In the genomic region with DNA sequence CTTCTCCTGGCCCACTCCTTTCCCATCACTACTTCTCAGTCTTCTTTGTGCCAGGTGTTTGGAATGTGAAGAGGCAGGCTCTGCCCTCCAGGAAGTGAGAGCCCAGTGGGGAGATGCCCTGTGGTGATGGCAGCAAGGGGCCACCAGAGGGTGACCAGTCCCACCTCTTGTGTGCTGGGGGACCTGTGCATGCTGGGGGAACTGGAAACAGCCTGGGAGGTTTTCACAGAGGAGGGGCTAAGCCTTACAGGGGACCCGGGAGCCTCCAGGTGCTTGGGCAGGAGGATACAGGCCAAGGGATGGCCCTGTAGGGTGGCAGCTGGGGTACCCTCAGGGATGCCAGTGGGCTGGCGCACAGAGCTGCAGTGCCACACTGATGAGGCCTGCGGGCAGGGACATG, we compare ENCODE assay signal across 12 cellular contexts.
DNase-seq lines count a peak whose midpoint lies in the region; ATAC-seq and TF ChIP-seq lines count a peak whose summit lies in the region.
"Had no signal": no experiment of that assay in that cellular context is flagged by ENCODE, and none has a peak within 500 bp of the region (broad histone marks: within the 10 kb centered on the region; RNA-seq: fewer than 3 reads in every experiment).

No MANE protein-coding gene starts in this region.

- H3K9me3 ChIP-seq in upper lobe of left lung = no peaks in the 10 kb centered on the region
- H3K9me3 ChIP-seq: body of pancreas, pancreas had no signal

- TF ChIP-seq CTCF in astrocyte of the spinal cord (IDR thresholded peaks at IDR 0.05; ENCODE audit: low read depth, low read length) (peak; percentile 16), upper lobe of left lung (IDR thresholded peaks at IDR 0.05) (peak in 5 of 6 experiments; percentile 17 to 59 (median 26))

- H3K27ac ChIP-seq in upper lobe of left lung = peak overlapping the region in 1 of 4 donors; percentile 4
- H3K27ac ChIP-seq: body of pancreas, pancreas had no signal

- intact Hi-C loops in Right ventricle myocardium inferior (cut with DNase I) (no loop called here), cardiac septum (cut with DNase I) (no loop called here)

- no peak for TF ChIP-seq POLR2A in upper lobe of left lung (IDR thresholded peaks at IDR 0.05)

- in situ Hi-C loops in astrocyte of the spinal cord (cut with HindIII; ENCODE audit: low sequenced_read_pairs) = no loop called here

- peaks cover 0 to 9% (median 9%) of the 10 kb centered on the region in 4 donors for H3K4me1 ChIP-seq in upper lobe of left lung
- H3K4me1 ChIP-seq: body of pancreas, pancreas had no signal

- no peak for TF ChIP-seq EP300 in upper lobe of left lung (IDR thresholded peaks at IDR 0.05)

- peak; percentile 17 for ATAC-seq in Right ventricle myocardium inferior
- ATAC-seq in upper lobe of left lung (ENCODE audit: low FRiP score in 2 of 2) = peak; percentile 35 to 78
- ATAC-seq in HG03025 (IDR thresholded peaks at IDR 0.05; ENCODE audit: low FRiP score, unreplicated experiment) = no peak
- no peak for ATAC-seq in GM21381 (IDR thresholded peaks at IDR 0.05; ENCODE audit: unreplicated experiment)
- ATAC-seq: body of pancreas, GM12878, pancreas had no signal

- H3K4me3 ChIP-seq in astrocyte of the spinal cord (ENCODE audit: low read depth, low read length) (no peak overlapping the region), upper lobe of left lung (no peak overlapping the region)
- H3K4me3 ChIP-seq: body of pancreas, GM12878, pancreas had no signal

- whole genome bisulfite sequencing in upper lobe of left lung, 2 donors = 81 to 100% methylated on average over 2 to 3 of the region's 3 CpGs

- no peaks in the 10 kb centered on the region for H3K27me3 ChIP-seq in upper lobe of left lung
- H3K27me3 ChIP-seq: body of pancreas, pancreas had no signal

- no peak for DNase-seq in Right ventricle myocardium inferior (ENCODE audit: missing footprints)
- DNase-seq in cardiac septum (ENCODE audit: low spot score) = no peak
- no peak for DNase-seq in astrocyte of the spinal cord (ENCODE audit: low read depth, low spot score)
- peak; percentile 27 for DNase-seq in iPS-NIHi7 (ENCODE audit: extremely low spot score)
- no peak for DNase-seq in upper lobe of left lung
- DNase-seq in superior temporal gyrus (ENCODE audit: extremely low spot score) = no peak
- DNase-seq: activated CD4-positive, alpha-beta T cell treated with anti-CD3 and anti-CD28 coated beads, Interleukin-2, amount 50 U/mL, for 1 hour; body of pancreas had no signal

- H3K36me3 ChIP-seq in upper lobe of left lung = peaks cover 5 to 48% (median 20%) of the 10 kb centered on the region in 4 donors

Comparison
In these comparisons a context has a peak if more than half of its experiments do, and no peak if none do; other contexts are left out.
1. ATAC-seq: peak in Right ventricle myocardium inferior (single experiment) and upper lobe of left lung (2 of 2); none in HG03025 (single experiment) and GM21381 (single experiment).